ENCODE assay signal across 7 cellular contexts in genomic region chr17:61774724-61775123, GRCh38.
"Had no signal": no experiment of that assay in that cellular context is flagged by ENCODE, and none has a peak within 500 bp of the region (broad histone marks: within the 10 kb centered on the region; RNA-seq: fewer than 3 reads in every experiment).

No MANE protein-coding gene starts in this region.

- H3K4me2 ChIP-seq: KMS-11 had no signal

- DNase-seq: KBM-7, KG1 had no signal

- H3K9ac ChIP-seq: KMS-11 had no signal

- ATAC-seq: HepG2, K562 had no signal

- H3K27ac ChIP-seq: HL-60, KMS-11 had no signal

- FAIRE-seq: HepG2, HTR-8/SVneo, K562 had no signal

- H3K4me3 ChIP-seq: K562 had no signal
